8 cellular contexts compared by ENCODE assay signal in genomic region chr7:47253650-47254080, GRCh38.
DNase-seq lines count a peak whose midpoint lies in the region; ATAC-seq and TF ChIP-seq lines count a peak whose summit lies in the region.

No MANE protein-coding gene starts in this region.

- no peaks in the 10 kb centered on the region for H3K9me3 ChIP-seq in PC-9 (ENCODE audit: insufficient read depth, low read depth)
- no peaks in the 10 kb centered on the region for H3K9me3 ChIP-seq in liver (ENCODE audit: control insufficient read depth in 4 of 4, low read length in 3 of 4)

- ATAC-seq in GM18505 (IDR thresholded peaks at IDR 0.05; ENCODE audit: unreplicated experiment) (peak; percentile 30), HG02970 (IDR thresholded peaks at IDR 0.05; ENCODE audit: low FRiP score, unreplicated experiment) (peak; percentile 13)

- peaks cover 11% of the 10 kb centered on the region; the same call in 1 of the 2 replicates for H3F3A ChIP-seq in PC-9 (ENCODE audit: insufficient read depth, low read depth)

- H2AFZ ChIP-seq in PC-9: peak overlapping the region; percentile 90

- TF ChIP-seq RAD21 in liver (IDR thresholded peaks at IDR 0.05): peak in 1 of 2 donors; percentile 5

- TF ChIP-seq POLR2A in GM18505 (IDR thresholded peaks at IDR 0.05; ENCODE audit: borderline replicate concordance, extremely low read depth, insufficient read depth, insufficient read length): no peak

- H3K4me1 ChIP-seq in PC-9 (replicated peaks; ENCODE audit: insufficient read depth) (peaks cover 19% of the 10 kb centered on the region), liver (ENCODE audit: control insufficient read depth in 4 of 4, insufficient read depth in 4 of 4, low read length in 3 of 4) (peaks cover 0 to 12% (median 9%) of the 10 kb centered on the region in 4 donors)

- BruUV-seq in PC-9 (replicated peaks; lab: Mats Ljungman, UMichigan): TSS peak; percentile 36

- CTCF ChIA-PET in PC-9 (lab: Charles Lee): interaction anchor here (0.7 to 1.2 kb wide), 3 partner anchors 80 to 1332 kb away, joined by 3 to 5 read pairs (median 4); partner anchors contain the start of gene IGFBP3

- H3K9ac ChIP-seq in liver (ENCODE audit: low read depth in 1 of 2, low read length in 2 of 2): peak overlapping the region; percentile 30 to 36

- no peaks in the 10 kb centered on the region for H4K20me1 ChIP-seq in PC-9 (ENCODE audit: insufficient read depth)

- peak overlapping the region; percentile 82 for H3K4me2 ChIP-seq in PC-9

- 9% methylated on average over 14 of the region's 14 CpGs for WGBS in liver

- intact Hi-C loops in PC-9 (cut with micrococcal nuclease; ENCODE audit: unreplicated experiment): loop anchor here (1.0 to 5.0 kb wide), 4 partner anchors 71 to 1361 kb away; no protein-coding TSS in a partner anchor

- H3K79me2 ChIP-seq in PC-9 (ENCODE audit: low read depth): no peaks in the 10 kb centered on the region

- no peak overlapping the region for H3K27ac ChIP-seq in PC-9
- peak overlapping the region; percentile 55 to 78 for H3K27ac ChIP-seq in liver (ENCODE audit: low read depth in 1 of 2, low read length in 2 of 2)

- H3K4me3 ChIP-seq in PC-9: peak overlapping the region; percentile 63
- peak overlapping the region; percentile 26 to 55 (median 52) for H3K4me3 ChIP-seq in liver (ENCODE audit: low read depth in 1 of 3, low read length in 3 of 3)

- DNase-seq in A172 (ENCODE audit: low spot score) (peak; percentile 81), PC-9 (peak; percentile 54 to 59), dermis blood vessel endothelial cell (peak; percentile 64), stromal cell of bone marrow (ENCODE audit: low read depth) (peak; percentile 39), NCI-H2081 treated with DMSO at 0.1 percent for 48 hours (lab: John Stamatoyannopoulos, UW) (no peak)

- TF ChIP-seq CTCF in PC-9 (conservative IDR thresholded peaks at IDR 0.05) (no peak), liver (IDR thresholded peaks at IDR 0.05; ENCODE audit: low read depth, low read length, missing input control) (no peak)

- H3K36me3 ChIP-seq in PC-9 (ENCODE audit: low read depth) (no peaks in the 10 kb centered on the region), liver (ENCODE audit: control insufficient read depth in 4 of 4, insufficient read depth in 3 of 4, low read depth in 1 of 4, low read length in 3 of 4) (no peaks in the 10 kb centered on the region)

- no peaks in the 10 kb centered on the region for H3K27me3 ChIP-seq in PC-9 (ENCODE audit: insufficient read depth, low read depth)
- no peaks in the 10 kb centered on the region for H3K27me3 ChIP-seq in liver (ENCODE audit: control insufficient read depth in 4 of 4, insufficient read depth in 4 of 4, low read length in 3 of 4)

- POLR2A ChIA-PET in PC-9 (lab: Charles Lee; ENCODE audit: unreplicated experiment): interaction anchor here (0.6 kb wide), 1 partner anchor 80 kb away, joined by 5 read pairs; no protein-coding TSS in a partner anchor

- no peaks in the 10 kb centered on the region for H3K9me2 ChIP-seq in PC-9 (ENCODE audit: insufficient read depth)

TF ChIP-seq in liver, 16 proteins besides CTCF, POLR2A, EP300 and RAD21:
- no peak for TF ChIP-seq YY1 (IDR thresholded peaks at IDR 0.05)
- peak; percentile 56 to 58 for TF ChIP-seq JUND (IDR thresholded peaks at IDR 0.05)
TF ChIP-seq in liver: peak in this region for 1.
